ENCODE assay signal across 21 cellular contexts in the genomic region with DNA sequence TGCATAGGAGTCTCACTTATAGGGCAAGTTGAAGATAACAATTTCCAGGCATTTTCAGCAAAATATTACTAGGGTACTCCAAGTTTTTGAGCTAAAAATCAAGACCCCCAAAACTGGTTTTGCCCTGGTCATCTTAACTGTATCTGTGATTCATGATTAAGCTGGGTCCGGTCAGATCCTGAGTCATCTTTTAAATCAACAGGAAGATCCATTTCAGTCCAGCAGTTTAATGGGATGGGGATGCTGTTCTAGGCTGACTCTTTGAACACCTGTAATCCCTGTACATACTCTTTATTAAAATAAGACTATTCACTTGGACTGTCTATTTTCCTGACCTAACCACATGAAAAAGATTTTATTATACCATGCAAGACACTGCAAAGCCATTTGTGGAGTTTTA.
"Had no signal": no experiment of that assay in that cellular context is flagged by ENCODE, and none has a peak within 500 bp of the region (broad histone marks: within the 10 kb centered on the region; RNA-seq: fewer than 3 reads in every experiment).

No MANE protein-coding gene starts in this region.

- H3K4me1 ChIP-seq: ascending aorta, foreskin keratinocyte, psoas muscle, right lobe of liver, spleen, testis, upper lobe of left lung had no signal

- H3K9me3 Mint-ChIP-seq: activated naive CD4-positive, alpha-beta T cell treated with anti-CD3 and anti-CD28 coated beads for 36 hours; activated naive CD8-positive, alpha-beta T cell treated with anti-CD3 and anti-CD28 coated beads, Interleukin-2, amount 50 U/mL, for 24 hours; activated T-helper 17 cell treated with anti-CD3 and anti-CD28 coated beads, Interleukin-2, amount 50 U/mL, for 72 hours; nephron progenitor cell; stimulated activated naive CD8-positive, alpha-beta T cell treated with anti-CD3 and anti-CD28 coated beads, Interleukin-15, amount 100 ng/mL, for 72 hours had no signal

- FAIRE-seq: colon, endometrium had no signal

- DNase-seq: activated CD4-positive, alpha-beta T cell treated with anti-CD3 and anti-CD28 coated beads, Interleukin-2, amount 50 U/mL, for 1 hour; activated naive CD4-positive, alpha-beta T cell treated with anti-CD3 and anti-CD28 coated beads for 36 hours; activated naive CD8-positive, alpha-beta T cell treated with anti-CD3 and anti-CD28 coated beads, Interleukin-2, amount 50 U/mL, for 24 hours; activated T-cell treated with anti-CD3 and anti-CD28 coated beads for 4 hours; foreskin keratinocyte; glutamatergic neuron; mesendoderm; nephron progenitor cell; psoas muscle; right lobe of liver; spleen; stimulated activated naive CD8-positive, alpha-beta T cell treated with anti-CD3 and anti-CD28 coated beads, Interleukin-15, amount 100 ng/mL, for 72 hours; T1000; testis; upper lobe of left lung had no signal

- H3K27me3 ChIP-seq: ascending aorta, foreskin keratinocyte, right lobe of liver, testis, upper lobe of left lung had no signal

- H3K4me1 Mint-ChIP-seq: activated naive CD8-positive, alpha-beta T cell treated with anti-CD3 and anti-CD28 coated beads, Interleukin-2, amount 50 U/mL, for 24 hours; activated T-helper 17 cell treated with anti-CD3 and anti-CD28 coated beads, Interleukin-2, amount 50 U/mL, for 72 hours; stimulated activated naive CD8-positive, alpha-beta T cell treated with anti-CD3 and anti-CD28 coated beads, Interleukin-15, amount 100 ng/mL, for 72 hours had no signal

- H3K4me3 Mint-ChIP-seq: activated naive CD4-positive, alpha-beta T cell treated with anti-CD3 and anti-CD28 coated beads for 36 hours; activated naive CD8-positive, alpha-beta T cell treated with anti-CD3 and anti-CD28 coated beads, Interleukin-2, amount 50 U/mL, for 24 hours; activated T-helper 17 cell treated with anti-CD3 and anti-CD28 coated beads, Interleukin-2, amount 50 U/mL, for 72 hours; nephron progenitor cell; stimulated activated naive CD8-positive, alpha-beta T cell treated with anti-CD3 and anti-CD28 coated beads, Interleukin-15, amount 100 ng/mL, for 72 hours had no signal

- H3K27ac Mint-ChIP-seq: activated naive CD4-positive, alpha-beta T cell treated with anti-CD3 and anti-CD28 coated beads for 36 hours; activated naive CD8-positive, alpha-beta T cell treated with anti-CD3 and anti-CD28 coated beads, Interleukin-2, amount 50 U/mL, for 24 hours; activated T-helper 17 cell treated with anti-CD3 and anti-CD28 coated beads, Interleukin-2, amount 50 U/mL, for 72 hours; nephron progenitor cell; stimulated activated naive CD8-positive, alpha-beta T cell treated with anti-CD3 and anti-CD28 coated beads, Interleukin-15, amount 100 ng/mL, for 72 hours had no signal

- ATAC-seq: activated CD4-positive, CD25-positive, alpha-beta regulatory T cell treated with anti-CD3 and anti-CD28 coated beads, Interleukin-2, amount 50 U/mL, for 24 hours; activated naive CD8-positive, alpha-beta T cell treated with anti-CD3 and anti-CD28 coated beads, Interleukin-2, amount 50 U/mL, for 24 hours; activated T-helper 17 cell treated with anti-CD3 and anti-CD28 coated beads, Interleukin-2, amount 50 U/mL, for 72 hours; esophagus mucosa; foreskin keratinocyte; psoas muscle; right lobe of liver; stimulated activated naive CD8-positive, alpha-beta T cell treated with anti-CD3 and anti-CD28 coated beads, Interleukin-15, amount 100 ng/mL, for 72 hours had no signal

- H3K27ac ChIP-seq: ascending aorta, foreskin keratinocyte, psoas muscle, right lobe of liver, spleen, testis, upper lobe of left lung had no signal

- H3K9me3 ChIP-seq: ascending aorta, psoas muscle, right lobe of liver, spleen, testis, upper lobe of left lung had no signal

- H3K36me3 ChIP-seq: right lobe of liver, spleen, upper lobe of left lung had no signal

- H3K4me3 ChIP-seq: ascending aorta, psoas muscle, right lobe of liver, spleen, testis, upper lobe of left lung had no signal
